In the genomic region with DNA sequence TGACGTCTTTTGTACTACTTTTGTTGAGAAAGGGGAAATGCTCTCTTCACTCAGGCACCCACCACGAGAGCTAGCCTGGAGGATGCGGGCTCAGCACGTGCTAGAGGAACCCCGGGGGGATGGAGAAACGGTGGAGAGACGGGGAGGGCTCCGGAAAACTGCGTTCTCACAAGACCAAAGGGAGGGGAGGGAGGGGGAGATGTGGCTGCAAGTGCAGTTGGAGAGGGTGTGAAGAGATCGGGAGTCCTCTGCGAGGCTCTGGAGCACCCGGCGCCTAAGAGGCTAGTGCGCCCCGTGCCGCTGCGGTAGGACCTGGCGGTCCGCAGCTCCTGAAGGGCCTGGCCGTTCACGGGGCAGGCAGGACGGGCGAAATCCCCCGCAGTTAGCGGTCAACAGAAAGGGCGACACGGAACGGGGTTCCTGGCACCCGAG, we compare ENCODE assay signal across 11 cellular contexts. TPM values are rescaled to one million over a fixed set of nuclear protein-coding genes. Genes with fewer than 3 reads are reported as not detected.
A peak's percentile ranks its signal among the peaks of the same experiment; 100 is the strongest.
DNase-seq lines count a peak whose midpoint lies in the region; ATAC-seq and TF ChIP-seq lines count a peak whose summit lies in the region.
"Had no signal": no experiment of that assay in that cellular context is flagged by ENCODE, and none has a peak within 500 bp of the region (broad histone marks: within the 10 kb centered on the region; RNA-seq: fewer than 3 reads in every experiment).

No MANE protein-coding gene starts in this region.

- H3K27ac Mint-ChIP-seq in activated CD4-positive, alpha-beta T cell treated with anti-CD3 and anti-CD28 coated beads for 36 hours: no peak overlapping the region
- no peak overlapping the region for H3K27ac Mint-ChIP-seq in stimulated activated naive B cell treated with anti-CD40 and anti-IgM and Interleukin-4, amounts not matched to agents 10 μg/mL and 1 μg/mL and 100 μg/mL, for 72 hours
- H3K27ac Mint-ChIP-seq: nephron had no signal

- POLR2A ChIA-PET in activated CD4-positive, alpha-beta T cell treated with anti-CD3 and anti-CD28 coated beads for 36 hours (lab: Charles Lee): interaction anchor here (0.7 kb wide), 1 partner anchor 83 kb away, joined by 5 read pairs; no protein-coding TSS in a partner anchor

- no peak for ATAC-seq in activated CD4-positive, alpha-beta T cell treated with anti-CD3 and anti-CD28 coated beads for 36 hours
- ATAC-seq in stimulated activated naive B cell treated with anti-CD40 and anti-IgM and Interleukin-4, amounts not matched to agents 10 μg/mL and 1 μg/mL and 100 μg/mL, for 72 hours (replicated peaks): peak; percentile 37 to 50
- ATAC-seq: A549 had no signal

- no peak overlapping the region for H3K4me3 Mint-ChIP-seq in activated CD4-positive, alpha-beta T cell treated with anti-CD3 and anti-CD28 coated beads for 36 hours
- H3K4me3 Mint-ChIP-seq in stimulated activated naive B cell treated with anti-CD40 and anti-IgM and Interleukin-4, amounts not matched to agents 10 μg/mL and 1 μg/mL and 100 μg/mL, for 72 hours: peak overlapping the region; percentile 60 to 76

- no peaks in the 10 kb centered on the region for H3K9me3 Mint-ChIP-seq in activated CD4-positive, alpha-beta T cell treated with anti-CD3 and anti-CD28 coated beads for 36 hours (ENCODE audit: low read depth)
- H3K9me3 Mint-ChIP-seq in stimulated activated naive B cell treated with anti-CD40 and anti-IgM and Interleukin-4, amounts not matched to agents 10 μg/mL and 1 μg/mL and 100 μg/mL, for 72 hours: no peaks in the 10 kb centered on the region

- H3K4me1 Mint-ChIP-seq in activated CD4-positive, alpha-beta T cell treated with anti-CD3 and anti-CD28 coated beads for 36 hours: peaks cover 8% of the 10 kb centered on the region
- peaks cover 10 to 20% of the 10 kb centered on the region in 2 donors for H3K4me1 Mint-ChIP-seq in stimulated activated naive B cell treated with anti-CD40 and anti-IgM and Interleukin-4, amounts not matched to agents 10 μg/mL and 1 μg/mL and 100 μg/mL, for 72 hours
- H3K4me1 Mint-ChIP-seq: nephron had no signal

- CTCF ChIA-PET in activated CD4-positive, alpha-beta T cell treated with anti-CD3 and anti-CD28 coated beads for 36 hours (lab: Charles Lee): interaction anchor here (0.6 to 0.8 kb wide), 2 partner anchors 159 to 254 kb away, joined by 3 read pairs; no protein-coding TSS in a partner anchor

- H3K36me3 Mint-ChIP-seq in activated CD4-positive, alpha-beta T cell treated with anti-CD3 and anti-CD28 coated beads for 36 hours (ENCODE audit: low read depth): no peaks in the 10 kb centered on the region
- peaks cover 0 to 2% of the 10 kb centered on the region in 2 donors for H3K36me3 Mint-ChIP-seq in stimulated activated naive B cell treated with anti-CD40 and anti-IgM and Interleukin-4, amounts not matched to agents 10 μg/mL and 1 μg/mL and 100 μg/mL, for 72 hours

- H3K36me3 ChIP-seq in esophagus squamous epithelium: no peaks in the 10 kb centered on the region

- peaks cover 41% of the 10 kb centered on the region for H3K27me3 Mint-ChIP-seq in activated CD4-positive, alpha-beta T cell treated with anti-CD3 and anti-CD28 coated beads for 36 hours
- peaks cover 33 to 41% of the 10 kb centered on the region in 2 donors for H3K27me3 Mint-ChIP-seq in stimulated activated naive B cell treated with anti-CD40 and anti-IgM and Interleukin-4, amounts not matched to agents 10 μg/mL and 1 μg/mL and 100 μg/mL, for 72 hours

- H3K27me3 ChIP-seq in esophagus squamous epithelium: peaks cover 0 to 6% (median 0%) of the 10 kb centered on the region in 4 donors

- 39 to 50% methylated on average over 15 to 28 of the region's 29 CpGs for WGBS in esophagus squamous epithelium, 2 donors

- TF ChIP-seq CTCF in esophagus squamous epithelium (IDR thresholded peaks at IDR 0.05): no peak

- H3K4me1 ChIP-seq in esophagus squamous epithelium: peaks cover 0 to 37% (median 10%) of the 10 kb centered on the region in 3 donors

- H3K4me3 ChIP-seq in esophagus squamous epithelium: peak overlapping the region in 1 of 4 donors; percentile 52
- H3K4me3 ChIP-seq: A549 had no signal

- no peaks in the 10 kb centered on the region for H3K9me3 ChIP-seq in esophagus squamous epithelium
- H3K9me3 ChIP-seq: A549 had no signal

- TF ChIP-seq POLR2A in esophagus squamous epithelium (IDR thresholded peaks at IDR 0.05): no peak

- peak; percentile 14 for DNase-seq in activated CD4-positive, alpha-beta T cell treated with anti-CD3 and anti-CD28 coated beads for 36 hours
- DNase-seq in activated CD4-positive, alpha-beta T cell treated with anti-CD3 and anti-CD28 coated beads, Interleukin-2, amount 50 U/mL, for 1 hour: no peak
- peak; percentile 42 for DNase-seq in astrocyte of the hippocampus (ENCODE audit: low read depth, low spot score)
- peak; percentile 42 for DNase-seq in iPS-NIHi7 (ENCODE audit: extremely low spot score)
- no peak for DNase-seq in stimulated activated naive B cell treated with anti-CD40 and anti-IgM and Interleukin-4, amounts not matched to agents 10 μg/mL and 1 μg/mL and 100 μg/mL, for 72 hours
- DNase-seq in esophagus squamous epithelium (lab: John Stamatoyannopoulos, UW): no peak
- no peak for DNase-seq in SIG-M5 (lab: John Stamatoyannopoulos, UW)
- no peak for DNase-seq in NCI-H1436 treated with DMSO at 0.1 percent for 48 hours (lab: John Stamatoyannopoulos, UW)
- DNase-seq: NCI-H1694 treated with DMSO at 0.1 percent for 48 hours had no signal

- intact Hi-C loops in activated CD4-positive, alpha-beta T cell treated with anti-CD3 and anti-CD28 coated beads for 36 hours (cut with DNase I, micrococcal nuclease): loop anchor here in 1 of 2 experiments (10.0 kb wide), 1 partner anchor 119 kb away; the partner anchor contains the start of gene LATS2
- intact Hi-C loops in esophagus squamous epithelium (cut with DNase I): loop anchor here (10.0 kb wide), 3 partner anchors 119 to 529 kb away; partner anchors contain the start of genes LATS2, MRPL57 and SKA3

- no peak overlapping the region for H3K27ac ChIP-seq in esophagus squamous epithelium
- H3K27ac ChIP-seq: A549 had no signal

RNA-seq across cellular contexts. Expression of gene XPO4, which starts 43.4 kb away (rescaled TPM):
- total RNA-seq in activated CD4-positive, alpha-beta T cell treated with anti-CD3 and anti-CD28 coated beads for 36 hours: 10 to 100 TPM; 22.8 to 26.4 TPM
- total RNA-seq in esophagus squamous epithelium: 10 to 100 TPM in 3 of 4 donors, 1 to 10 TPM in 1; 8.8 to 25.0 (median 18.6) TPM

Comparison
In these comparisons a context has a peak if more than half of its experiments do, and no peak if none do; other contexts are left out.
1. DNase-seq: peak in activated CD4-positive, alpha-beta T cell treated with anti-CD3 and anti-CD28 coated beads for 36 hours (single experiment), astrocyte of the hippocampus (single experiment) and iPS-NIHi7 (single experiment); none in activated CD4-positive, alpha-beta T cell treated with anti-CD3 and anti-CD28 coated beads, Interleukin-2, amount 50 U/mL, for 1 hour (single experiment), stimulated activated naive B cell treated with anti-CD40 and anti-IgM and Interleukin-4, amounts not matched to agents 10 μg/mL and 1 μg/mL and 100 μg/mL, for 72 hours (single experiment), esophagus squamous epithelium (single experiment), SIG-M5 (single experiment) and NCI-H1436 treated with DMSO at 0.1 percent for 48 hours (single experiment).